In the genomic region with DNA sequence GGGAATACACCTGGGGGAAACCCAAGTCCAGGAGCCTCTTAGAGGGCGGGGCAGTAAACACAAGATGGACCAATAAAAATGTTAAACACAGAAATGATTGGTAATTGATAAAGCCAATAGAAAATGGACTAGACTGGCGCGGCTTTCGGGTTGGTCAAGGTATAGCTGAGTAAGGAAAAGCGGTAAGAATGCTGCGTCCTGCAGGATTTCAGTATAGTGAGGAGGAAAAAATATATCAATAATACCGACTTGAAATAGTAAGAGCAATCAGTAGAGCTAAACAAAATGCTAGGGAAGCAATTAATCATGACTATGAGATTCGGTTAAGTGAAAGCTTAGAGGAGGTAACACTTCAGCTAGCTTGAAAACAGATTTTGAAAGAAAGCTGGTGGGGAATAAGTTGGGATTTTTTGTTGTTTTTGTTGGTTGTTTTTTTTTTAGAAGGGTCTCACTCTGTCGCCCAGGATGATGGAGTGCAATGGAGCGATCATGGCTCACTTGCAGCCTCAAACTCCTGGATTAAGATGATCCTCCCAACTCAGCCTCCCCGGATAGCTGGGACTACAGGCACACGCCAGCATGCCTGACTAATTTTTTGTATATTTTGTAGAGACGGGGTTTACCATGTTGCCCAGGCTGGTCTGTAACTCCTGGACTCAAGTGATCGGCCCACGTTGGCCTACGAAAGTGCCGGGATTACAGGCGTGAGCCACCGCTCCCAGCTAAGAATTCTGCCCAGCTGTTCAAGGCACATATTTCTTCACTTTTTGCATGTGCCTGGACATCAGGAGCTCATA, we compare ENCODE assay signal across 8 cellular contexts. TPM values are rescaled to one million over a fixed set of nuclear protein-coding genes. Genes with fewer than 3 reads are reported as not detected.
DNase-seq lines count a peak whose midpoint lies in the region; ATAC-seq and TF ChIP-seq lines count a peak whose summit lies in the region.

No MANE protein-coding gene starts in this region.

- peaks cover 5% of the 10 kb centered on the region for H3K4me1 Mint-ChIP-seq in MCF 10A (ENCODE audit: insufficient read depth, unreplicated experiment)

- peaks cover 14% of the 10 kb centered on the region for H3K36me3 Mint-ChIP-seq in MCF 10A (ENCODE audit: insufficient read depth, unreplicated experiment)

- H3K4me3 Mint-ChIP-seq in MCF 10A (ENCODE audit: unreplicated experiment), result no peak overlapping the region

- no peak for DNase-seq in breast epithelium (ENCODE audit: low spot score in 2 of 2)
- no peak for DNase-seq in MCF 10A (ENCODE audit: unreplicated experiment)
- no peak for DNase-seq in cardiac fibroblast (ENCODE audit: low read depth in 2 of 2)
- DNase-seq in uterus, result no peak
- DNase-seq in GM19240 (ENCODE audit: insufficient read length, low spot score), result no peak
- no peak for DNase-seq in SW 1271 (lab: John Stamatoyannopoulos, UW)
- no peak for DNase-seq in omental fat pad (ENCODE audit: low spot score)

- POLR2A ChIA-PET in MCF 10A (lab: Yijun Ruan, JAX), result interaction anchor here (0.6 to 5.2 kb wide), 24 partner anchors 8 to 770 kb away, joined by 3 to 47 read pairs (median 5); partner anchors contain the start of genes AKR1A1, CCDC163, EIF2B3 and HECTD3

- H3K27ac Mint-ChIP-seq in MCF 10A (ENCODE audit: low read depth, unreplicated experiment), result no peak overlapping the region

- no peak for TF ChIP-seq CTCF in breast epithelium (IDR thresholded peaks at IDR 0.05)
- no peak for TF ChIP-seq CTCF in MCF 10A (IDR thresholded peaks at IDR 0.05; ENCODE audit: unreplicated experiment)
- TF ChIP-seq CTCF in cardiac fibroblast (IDR thresholded peaks at IDR 0.05; ENCODE audit: low read depth, low read length), result no peak
- no peak for TF ChIP-seq CTCF in uterus (IDR thresholded peaks at IDR 0.05)
- TF ChIP-seq CTCF in omental fat pad (IDR thresholded peaks at IDR 0.05), result no peak

- intact Hi-C loops in breast epithelium (cut with DNase I; ENCODE audit: low total_unique reads), result loop anchor here (10.0 kb wide), 1 partner anchor 137 kb away; no protein-coding TSS in a partner anchor
- intact Hi-C loops in MCF 10A (cut with micrococcal nuclease), result loop anchor here (2.0 to 5.0 kb wide), 2 partner anchors 189 to 759 kb away; partner anchors contain the start of gene RNU5D-1
- intact Hi-C loops in uterus (cut with DNase I; ENCODE audit: low total_unique reads), result loop anchor here (10.0 kb wide), 1 partner anchor 147 kb away; the partner anchor contains the start of genes MUTYH and TOE1

- CTCF ChIA-PET in MCF 10A (lab: Yijun Ruan, JAX), result interaction anchor here (0.6 to 10.7 kb wide), 19 partner anchors 31 to 838 kb away, joined by 3 to 303 read pairs (median 6); partner anchors contain the start of genes HECTD3, MUTYH, TOE1 and UROD

- ATAC-seq in omental fat pad (ENCODE audit: low FRiP score), result no peak

- H3K27me3 Mint-ChIP-seq in MCF 10A (ENCODE audit: insufficient read depth, unreplicated experiment), result no peaks in the 10 kb centered on the region

- WGBS in mesodermal cell (ENCODE audit: insufficient coverage in 2 of 2), 2 experiments, result 67 to 72% methylated on average over 17 of the region's 19 CpGs

- H3K36me3 ChIP-seq in breast epithelium (no peaks in the 10 kb centered on the region), mesodermal cell (ENCODE audit: control insufficient read depth, insufficient read depth, low read length) (no peaks in the 10 kb centered on the region), uterus (no peaks in the 10 kb centered on the region)

- H3K27ac ChIP-seq in breast epithelium, result peak overlapping the region in 1 of 2 donors; percentile 53
- H3K27ac ChIP-seq in mesodermal cell (ENCODE audit: low read depth, low read length, severe bottlenecking), result no peak overlapping the region
- peak overlapping the region; percentile 52 to 63 for H3K27ac ChIP-seq in uterus

- TF ChIP-seq POLR2A in breast epithelium (IDR thresholded peaks at IDR 0.05) (no peak), uterus (IDR thresholded peaks at IDR 0.05) (no peak)

- H3K27me3 ChIP-seq in breast epithelium, result no peaks in the 10 kb centered on the region
- no peaks in the 10 kb centered on the region for H3K27me3 ChIP-seq in uterus

- H3K9me3 ChIP-seq in breast epithelium (no peaks in the 10 kb centered on the region), mesodermal cell (ENCODE audit: control insufficient read depth, low read length) (no peaks in the 10 kb centered on the region), uterus (no peaks in the 10 kb centered on the region)

- peak overlapping the region; percentile 84 to 99 (median 91) for H3K4me3 ChIP-seq in breast epithelium
- peak overlapping the region; percentile 85 to 97 for H3K4me3 ChIP-seq in cardiac fibroblast (replicated peaks in 1 of 2; ENCODE audit: low read depth in 2 of 2, low read length in 2 of 2)
- H3K4me3 ChIP-seq in mesodermal cell (ENCODE audit: extremely low read depth, insufficient read depth, low read length, poor library complexity, severe bottlenecking), result peak overlapping the region; percentile 68
- peak overlapping the region; percentile 52 to 73 for H3K4me3 ChIP-seq in uterus

- no peaks in the 10 kb centered on the region for H3K9me3 Mint-ChIP-seq in MCF 10A (ENCODE audit: unreplicated experiment)

- H3K4me1 ChIP-seq in breast epithelium (no peaks in the 10 kb centered on the region), mesodermal cell (ENCODE audit: control insufficient read depth, insufficient read depth, low read length, poor library complexity, severe bottlenecking) (no peaks in the 10 kb centered on the region), uterus (no peaks in the 10 kb centered on the region)

- no TSS peak for BruUV-seq in MCF 10A (replicated peaks; lab: Mats Ljungman, UMichigan)

RNA-seq across cellular contexts. Expression of gene TESK2, which starts 0.7 kb away (rescaled TPM):
- total RNA-seq in breast epithelium (10 to 100 TPM in 2 of 3 donors, 1 to 10 TPM in 1; 6.2 to 19.2 (median 11.1) TPM), MCF 10A (2022) (0.71 and 1.4 TPM in 2 replicates), uterus (1 to 10 TPM in 3 of 4 donors, under 1 TPM in 1; 0.29 to 7.5 (median 2.1) TPM), omental fat pad (1 to 10 TPM; 1.4 to 4.3 (median 3.7) TPM)
- 4.1 TPM for polyA plus RNA-seq in mesodermal cell (2013, experiment 1 of 2)
- polyA plus RNA-seq in mesodermal cell (2013, experiment 2 of 2), result 3.6 TPM

RNA-seq across cellular contexts. Expression of gene CCDC163, which starts 8.2 kb away (rescaled TPM):
- total RNA-seq in breast epithelium (1 to 10 TPM in 2 of 3 donors, under 1 TPM in 1; 0.64 to 1.6 (median 1.3) TPM), MCF 10A (2022) (9.4 and 9.5 TPM in 2 replicates), uterus (1 to 10 TPM in 2 of 4 donors, under 1 TPM in 1, not detected in 1; 0.35 to 7.2 (median 3.8) TPM), omental fat pad (1 to 10 TPM in 1 of 4 donors, under 1 TPM in 3; 0.44 to 1.3 (median 0.67) TPM)
- 1.9 TPM for polyA plus RNA-seq in mesodermal cell (2013, experiment 1 of 2)
- polyA plus RNA-seq in mesodermal cell (2013, experiment 2 of 2), result 2.6 TPM

RNA-seq across cellular contexts. Expression of gene MMACHC, which starts 8.4 kb away (rescaled TPM):
- total RNA-seq in breast epithelium (1 to 10 TPM; 2.1 to 5.1 (median 3.6) TPM), MCF 10A (2022) (12.4 and 14.8 TPM in 2 replicates), uterus (1 to 10 TPM in 2 of 4 donors, under 1 TPM in 1, not detected in 1; 0.26 to 4.5 (median 3.4) TPM), omental fat pad (1 to 10 TPM; 1.8 to 4.4 (median 3.2) TPM)
- 4.7 TPM for polyA plus RNA-seq in mesodermal cell (2013, experiment 1 of 2)
- 3.4 TPM for polyA plus RNA-seq in mesodermal cell (2013, experiment 2 of 2)

RNA-seq across cellular contexts. Expression of gene PRDX1, which starts 30.0 kb away (rescaled TPM):
- total RNA-seq in breast epithelium (100 to 1,000 TPM; 178 to 313 (median 308) TPM), MCF 10A (2022) (207 and 242 TPM in 2 replicates), uterus (100 to 1,000 TPM; 189 to 253 (median 202) TPM), omental fat pad (100 to 1,000 TPM; 194 to 363 (median 269) TPM)
- polyA plus RNA-seq in mesodermal cell (2013, experiment 1 of 2), result 773 TPM
- 711 TPM for polyA plus RNA-seq in mesodermal cell (2013, experiment 2 of 2)

RNA-seq across cellular contexts. Expression of gene AKR1A1, which starts 59.0 kb away (rescaled TPM):
- 10 to 100 TPM; 85.5 to 96.0 (median 89.4) TPM for total RNA-seq in breast epithelium
- total RNA-seq in MCF 10A (2022), result 108 and 142 TPM in 2 replicates
- polyA plus RNA-seq in mesodermal cell (2013, experiment 1 of 2), result 124 TPM
- 118 TPM for polyA plus RNA-seq in mesodermal cell (2013, experiment 2 of 2)
- total RNA-seq in uterus, result 100 to 1,000 TPM in 2 of 4 donors, 10 to 100 TPM in 2; 75.3 to 162 (median 106) TPM
- 100 to 1,000 TPM in 1 of 4 donors, 10 to 100 TPM in 3; 76.6 to 114 (median 86.2) TPM for total RNA-seq in omental fat pad
